Comparison of ENCODE assay signal across 1 cellular context in genomic region chrX:19728915-19729314, GRCh38.
TF ChIP-seq lines count a peak whose summit lies in the region.

No MANE protein-coding gene starts in this region.

TF ChIP-seq in GM23338, 12 proteins besides CTCF, POLR2A, EP300 and RAD21 (continued from another document):
- TF ChIP-seq ETS1 (IDR thresholded peaks at IDR 0.05): no peak
